20 cellular contexts compared by ENCODE assay signal in genomic region chr12:52473738-52474137, GRCh38. TPM values are rescaled to one million over a fixed set of nuclear protein-coding genes. Genes with fewer than 3 reads are reported as not detected.
"Had no signal": no experiment of that assay in that cellular context is flagged by ENCODE, and none has a peak within 500 bp of the region (broad histone marks: within the 10 kb centered on the region; RNA-seq: fewer than 3 reads in every experiment).

TSS of gene KRT6C (minus strand) at chr12:52473805. CDS start at chr12:52473737, 68 bp downstream.

- H3K4me2 ChIP-seq: SK-N-SH had no signal

- FAIRE-seq: kidney had no signal

- ATAC-seq: activated CD4-positive, CD25-positive, alpha-beta regulatory T cell treated with anti-CD3 and anti-CD28 coated beads, Interleukin-2, amount 50 U/mL, for 24 hours; activated T-cell treated with anti-CD3 and anti-CD28 coated beads, Interleukin-2, amount 50 U/mL, for 4 hours; naive thymus-derived CD8-positive, alpha-beta T cell; stimulated activated memory B cell treated with anti-CD40 and anti-IgM and Interleukin-4, amounts not matched to agents 10 μg/mL and 1 μg/mL and 100 μg/mL, for 72 hours; T-cell had no signal

- H3K27ac ChIP-seq: left ventricle myocardium inferior, neutrophil, transverse colon had no signal

- H3K27me3 ChIP-seq: transverse colon had no signal

- H3K4me3 ChIP-seq: left ventricle myocardium inferior, transverse colon had no signal

- H3K36me3 ChIP-seq: left ventricle myocardium inferior, neutrophil, transverse colon had no signal

- H3K4me1 ChIP-seq: left ventricle myocardium inferior, transverse colon had no signal

- H3K9ac ChIP-seq: SK-N-SH had no signal

- H3K9me3 ChIP-seq: neutrophil, SK-N-SH, transverse colon had no signal

- DNase-seq: activated CD4-positive, alpha-beta T cell treated with anti-CD3 and anti-CD28 coated beads, Interleukin-2, amount 50 U/mL, for 4 hours; activated effector memory CD4-positive, alpha-beta T cell treated with anti-CD3 and anti-CD28 coated beads, Interleukin-2, amount 50 U/mL, for 16 hours; activated T-cell treated with anti-CD3 and anti-CD28 coated beads, Interleukin-2, amount 50 U/mL, for 4 hours; amygdala; effector memory CD4-positive, alpha-beta T cell; hippocampal formation; kidney; left ventricle myocardium inferior; naive thymus-derived CD8-positive, alpha-beta T cell; posterior cingulate gyrus; retina; SK-N-SH; stimulated activated CD4-positive, alpha-beta T cell treated with anti-CD3 and anti-CD28 coated beads, Interleukin-2, amount 100 ng/mL, for 48 hours; T-cell; T-helper 9 cell; transverse colon had no signal

RNA-seq across cellular contexts. Expression of gene KRT6C, which starts in this region (rescaled TPM):
- total RNA-seq: activated T-cell treated with anti-CD3 and anti-CD28 coated beads, Interleukin-2, amount 50 U/mL, for 4 hours; kidney; left ventricle myocardium inferior; mucosa of gallbladder; naive thymus-derived CD8-positive, alpha-beta T cell; T-cell had no signal
- polyA plus RNA-seq: naive thymus-derived CD8-positive, alpha-beta T cell; SK-N-SH had no signal
